10 cellular contexts compared by ENCODE assay signal in genomic region chr5:157651623-157652376, GRCh38. TPM values are rescaled to one million over a fixed set of nuclear protein-coding genes. Genes with fewer than 3 reads are reported as not detected.
DNase-seq lines count a peak whose midpoint lies in the region; ATAC-seq, FAIRE-seq and TF ChIP-seq lines count a peak whose summit lies in the region.
"Had no signal": no experiment of that assay in that cellular context is flagged by ENCODE, and none has a peak within 500 bp of the region (broad histone marks: within the 10 kb centered on the region; RNA-seq: fewer than 3 reads in every experiment).

No MANE protein-coding gene starts in this region.

- BruUV-seq in HepG2 (replicated peaks; lab: Mats Ljungman, UMichigan): no TSS peak

- H3K27ac ChIP-seq in liver (ENCODE audit: low read depth in 1 of 2, low read length in 2 of 2) (no peak overlapping the region), HepG2 (ENCODE audit: extremely low read length, insufficient read depth, low read length) (no peak overlapping the region), right atrium auricular region (peak overlapping the region in 1 of 2 donors; percentile 22)
- H3K27ac ChIP-seq: BLaER1 treated with 17β-estradiol and CSF1 and Interleukin-3, amounts not matched to agents 10 nM and 100 nM had no signal

- no peak for FAIRE-seq in HepG2 (lab: Jason Lieb, UNC)
- FAIRE-seq: colon had no signal

- no peak overlapping the region for H2AFZ ChIP-seq in HepG2 (ENCODE audit: low read length)

- H3K4me1 ChIP-seq in liver (ENCODE audit: control insufficient read depth in 4 of 4, insufficient read depth in 4 of 4, low read length in 3 of 4) (no peaks in the 10 kb centered on the region), HepG2 (ENCODE audit: insufficient read depth, low read length) (no peaks in the 10 kb centered on the region), right atrium auricular region (peaks cover 0 to 9% of the 10 kb centered on the region in 2 donors)

- H3K4me3 ChIP-seq in liver (ENCODE audit: low read depth in 1 of 3, low read length in 3 of 3) (peak overlapping the region in 2 of 3 donors; percentile 40 to 56), HepG2 (replicated peaks in 1 of 3; ENCODE audit: insufficient read depth in 1 of 3, low read depth in 2 of 3, low read length in 3 of 3) (no peak overlapping the region), right atrium auricular region (peak overlapping the region; percentile 36 to 58)

- CTCF ChIA-PET in HepG2 (lab: Yijun Ruan, JAX; ENCODE audit: low intra/inter-chr PET ratio, low total read pairs): no interaction called here
- CTCF ChIA-PET in activated naive CD4-positive, alpha-beta T cell treated with anti-CD3 and anti-CD28 coated beads for 36 hours (lab: Charles Lee): interaction anchor here (0.7 to 3.0 kb wide), 9 partner anchors 15 to 180 kb away, joined by 3 to 17 read pairs (median 3); partner anchors contain the start of gene LSM11

- DNase-seq in HepG2 (ENCODE audit: low spot score) (no peak), NCI-H510A (lab: John Stamatoyannopoulos, UW) (peak; percentile 17), right atrium auricular region (ENCODE audit: low spot score) (no peak), amniotic stem cell (lab: John Stamatoyannopoulos, UW) (no peak), NCI-H2107 (lab: John Stamatoyannopoulos, UW) (no peak)
- DNase-seq in activated naive CD4-positive, alpha-beta T cell treated with anti-CD3 and anti-CD28 coated beads for 36 hours: peak; percentile 87
- DNase-seq in stimulated activated CD4-positive, alpha-beta T cell treated with anti-CD3 and anti-CD28 coated beads, Interleukin-12 subunit alpha, Interleukin-12 subunit beta, amount 100 ng/mL, for 48 hours (ENCODE audit: low read depth in 2 of 3, low spot score in 1 of 3): peak; percentile 67 to 78 (median 76)

- no peak overlapping the region for H3K9ac ChIP-seq in liver (ENCODE audit: low read depth in 1 of 2, low read length in 2 of 2)
- H3K9ac ChIP-seq in HepG2 (ENCODE audit: insufficient read depth, low read depth, low read length): no peak overlapping the region
- H3K9ac ChIP-seq: BLaER1 treated with 17β-estradiol and CSF1 and Interleukin-3, amounts not matched to agents 10 nM and 100 nM had no signal

- peak overlapping the region; percentile 71 for H3K4me3 Mint-ChIP-seq in activated naive CD4-positive, alpha-beta T cell treated with anti-CD3 and anti-CD28 coated beads for 36 hours

- TF ChIP-seq CTCF in liver (IDR thresholded peaks at IDR 0.05; ENCODE audit: low read depth, low read length, missing input control): no peak
- TF ChIP-seq CTCF in HepG2 (CRISPR knock-in tag; IDR thresholded peaks at IDR 0.05): no peak
- TF ChIP-seq CTCF in right atrium auricular region (IDR thresholded peaks at IDR 0.05): peak in 1 of 2 donors; percentile 58

- no peak overlapping the region for H3K4me2 ChIP-seq in HepG2 (ENCODE audit: low read depth, low read length)
- H3K4me2 ChIP-seq: BLaER1 treated with 17β-estradiol and CSF1 and Interleukin-3, amounts not matched to agents 10 nM and 100 nM had no signal

- no peak for TF ChIP-seq POLR2A in HepG2 (IDR thresholded peaks at IDR 0.05; ENCODE audit: insufficient read depth in 1 of 2, low read depth in 2 of 2, low read length in 2 of 2)

- H4K20me1 ChIP-seq in HepG2 (ENCODE audit: insufficient read depth, low read length): no peaks in the 10 kb centered on the region
- H4K20me1 ChIP-seq: BLaER1 treated with 17β-estradiol and CSF1 and Interleukin-3, amounts not matched to agents 10 nM and 100 nM had no signal

- peak in 1 of 2 donors; percentile 64 for TF ChIP-seq RAD21 in liver (IDR thresholded peaks at IDR 0.05)
- TF ChIP-seq RAD21 in HepG2 (CRISPR knock-in tag; IDR thresholded peaks at IDR 0.05): no peak

- no peaks in the 10 kb centered on the region for H3K79me2 ChIP-seq in HepG2 (ENCODE audit: insufficient read depth, low read length)

- peaks cover 26% of the 10 kb centered on the region for H3K9me3 Mint-ChIP-seq in activated naive CD4-positive, alpha-beta T cell treated with anti-CD3 and anti-CD28 coated beads for 36 hours

- peaks cover 14% of the 10 kb centered on the region for H3K36me3 Mint-ChIP-seq in activated naive CD4-positive, alpha-beta T cell treated with anti-CD3 and anti-CD28 coated beads for 36 hours (ENCODE audit: low read depth)

- H3K9me3 ChIP-seq in liver (ENCODE audit: control insufficient read depth in 4 of 4, low read length in 3 of 4) (peaks cover 0 to 19% (median 6%) of the 10 kb centered on the region in 4 donors), HepG2 (ENCODE audit: low read length) (no peaks in the 10 kb centered on the region), right atrium auricular region (peaks cover 0 to 1% of the 10 kb centered on the region in 2 donors)

- POLR2A ChIA-PET in HepG2 (lab: Yijun Ruan, JAX): no interaction called here

- H3K4me1 Mint-ChIP-seq in activated naive CD4-positive, alpha-beta T cell treated with anti-CD3 and anti-CD28 coated beads for 36 hours (ENCODE audit: low read depth): peaks cover 12% of the 10 kb centered on the region

- 25% methylated on average over 63 of the region's 63 CpGs for WGBS in liver
- 86% methylated on average over 12 of the region's 63 CpGs for whole genome bisulfite sequencing in HepG2 (ENCODE audit: low lambda C conversion rate)

- no peak for TF ChIP-seq EP300 in HepG2 (IDR thresholded peaks at IDR 0.05; ENCODE audit: low read depth in 2 of 2, low read length in 2 of 2)
- no peak for TF ChIP-seq EP300 in HepG2 (CRISPR knock-in tag; IDR thresholded peaks at IDR 0.05; ENCODE audit: borderline replicate concordance)

- peak overlapping the region; percentile 78 for H3K27ac Mint-ChIP-seq in activated naive CD4-positive, alpha-beta T cell treated with anti-CD3 and anti-CD28 coated beads for 36 hours

- in situ Hi-C loops in HepG2 (cut with HindIII; ENCODE audit: extremely low pct_ligation_motif_present, low pct_unique_long_range_greater_than_20kb): no loop called here

- intact Hi-C loops in HepG2 (cut with micrococcal nuclease; ENCODE audit: unreplicated experiment): no loop called here
- intact Hi-C loops in activated naive CD4-positive, alpha-beta T cell treated with anti-CD3 and anti-CD28 coated beads for 36 hours (cut with micrococcal nuclease): loop anchor here (1.0 to 5.0 kb wide), 2 partner anchors 92 to 219 kb away; partner anchors contain the start of gene LSM11

- no peak for ATAC-seq in HepG2

- H3K27me3 Mint-ChIP-seq in activated naive CD4-positive, alpha-beta T cell treated with anti-CD3 and anti-CD28 coated beads for 36 hours (ENCODE audit: low read depth): peaks cover 2% of the 10 kb centered on the region

- no peaks in the 10 kb centered on the region for H3K27me3 ChIP-seq in liver (ENCODE audit: control insufficient read depth in 4 of 4, insufficient read depth in 4 of 4, low read length in 3 of 4)
- peaks cover 0 to 5% of the 10 kb centered on the region in 2 experiments; a peak in 1 of 5 replicates for H3K27me3 ChIP-seq in HepG2 (ENCODE audit: control insufficient read depth in 1 of 2, insufficient read depth in 2 of 2, low read length in 2 of 2)
- no peaks in the 10 kb centered on the region for H3K27me3 ChIP-seq in right atrium auricular region
- H3K27me3 ChIP-seq: BLaER1 treated with 17β-estradiol and CSF1 and Interleukin-3, amounts not matched to agents 10 nM and 100 nM had no signal

- H3K36me3 ChIP-seq in liver (ENCODE audit: control insufficient read depth in 4 of 4, insufficient read depth in 3 of 4, low read depth in 1 of 4, low read length in 3 of 4): no peaks in the 10 kb centered on the region
- no peaks in the 10 kb centered on the region for H3K36me3 ChIP-seq in HepG2 (replicated peaks in 1 of 2; ENCODE audit: control insufficient read depth in 1 of 2, insufficient read depth in 2 of 2, low read length in 2 of 2)
- H3K36me3 ChIP-seq in right atrium auricular region: no peaks in the 10 kb centered on the region

RNA-seq across cellular contexts. Expression of gene SOX30, which starts 0.4 kb away (rescaled TPM):
- total RNA-seq in liver (under 1 TPM in 1 of 2 donors, not detected in 1; under 0.01 TPM), HepG2 (2016; rRNA removed; fragmentation: Illumina TruSeq; extraction: Trizol) (not detected in 2 replicates), right atrium auricular region (under 1 TPM in 1 of 2 donors, not detected in 1; 0.89 TPM)
- polyA plus RNA-seq in liver (under 1 TPM in 1 of 2 donors, not detected in 1; 0.21 TPM), HepG2 (2011; rRNA removed) (0.05 TPM in 1 of 2 replicates, not detected in the other)
- total RNA-seq in HepG2 (2016; cell fraction: cytosol; rRNA removed; fragmentation: Illumina TruSeq; extraction: Trizol; ENCODE audit: low read depth): not detected in 2 replicates
- not detected in 2 replicates for total RNA-seq in HepG2 (2016; cell fraction: insoluble cytoplasmic fraction; rRNA removed; fragmentation: Illumina TruSeq; extraction: Trizol)
- not detected in 2 replicates for total RNA-seq in HepG2 (2016; cell fraction: membrane; rRNA removed; fragmentation: Illumina TruSeq; extraction: Trizol)
- total RNA-seq in HepG2 (2016; cell fraction: nucleus; rRNA removed; fragmentation: Illumina TruSeq; extraction: Trizol): not detected in 2 replicates
- not detected in 2 replicates for polyA plus RNA-seq in HepG2 (2011; cell fraction: cytosol; rRNA removed)
- not detected in 2 replicates for polyA plus RNA-seq in HepG2 (2011; cell fraction: nucleus; rRNA removed)
- not detected in 2 replicates for polyA plus RNA-seq in HepG2 (2012)
- polyA plus RNA-seq in HepG2 (2016; cell fraction: cytosol; fragmentation: Illumina TruSeq; extraction: Trizol; ENCODE audit: low read depth): not detected in 2 replicates
- not detected in 2 replicates for polyA plus RNA-seq in HepG2 (2016; cell fraction: insoluble cytoplasmic fraction; fragmentation: Illumina TruSeq; extraction: Trizol; ENCODE audit: low read depth)
- polyA plus RNA-seq in HepG2 (2016; cell fraction: membrane; fragmentation: Illumina TruSeq; extraction: Trizol; ENCODE audit: low read depth): not detected in 2 replicates
- polyA plus RNA-seq in HepG2 (2016; cell fraction: nucleus; fragmentation: Illumina TruSeq; extraction: Trizol; ENCODE audit: insufficient read depth, low read depth): not detected in 2 replicates
- not detected in 2 replicates for polyA minus RNA-seq in HepG2 (2011; rRNA and poly(A)+ RNA removed; ENCODE audit: low replicate concordance)
- polyA minus RNA-seq in HepG2 (2011; cell fraction: cytosol; rRNA and poly(A)+ RNA removed): not detected in 2 replicates
- polyA minus RNA-seq in HepG2 (2011; cell fraction: nucleus; rRNA and poly(A)+ RNA removed): not detected in 2 replicates
- under 1 TPM; 0.36 to 0.57 TPM for total RNA-seq in activated naive CD4-positive, alpha-beta T cell treated with anti-CD3 and anti-CD28 coated beads for 36 hours

RNA-seq across cellular contexts. Expression of gene C5orf52, which starts 19.5 kb away (rescaled TPM):
- total RNA-seq in liver: not detected
- not detected for polyA plus RNA-seq in liver
- total RNA-seq in HepG2 (2016; rRNA removed; fragmentation: Illumina TruSeq; extraction: Trizol): not detected in 2 replicates
- total RNA-seq in HepG2 (2016; cell fraction: cytosol; rRNA removed; fragmentation: Illumina TruSeq; extraction: Trizol; ENCODE audit: low read depth): not detected in 2 replicates
- total RNA-seq in HepG2 (2016; cell fraction: insoluble cytoplasmic fraction; rRNA removed; fragmentation: Illumina TruSeq; extraction: Trizol): not detected in 2 replicates
- not detected in 2 replicates for total RNA-seq in HepG2 (2016; cell fraction: membrane; rRNA removed; fragmentation: Illumina TruSeq; extraction: Trizol)
- total RNA-seq in HepG2 (2016; cell fraction: nucleus; rRNA removed; fragmentation: Illumina TruSeq; extraction: Trizol): not detected in 2 replicates
- not detected in 2 replicates for polyA plus RNA-seq in HepG2 (2011; rRNA removed)
- polyA plus RNA-seq in HepG2 (2011; cell fraction: cytosol; rRNA removed): not detected in 2 replicates
- not detected in 2 replicates for polyA plus RNA-seq in HepG2 (2011; cell fraction: nucleus; rRNA removed)
- polyA plus RNA-seq in HepG2 (2012): not detected in 2 replicates
- polyA plus RNA-seq in HepG2 (2016; cell fraction: cytosol; fragmentation: Illumina TruSeq; extraction: Trizol; ENCODE audit: low read depth): not detected in 2 replicates
- not detected in 2 replicates for polyA plus RNA-seq in HepG2 (2016; cell fraction: insoluble cytoplasmic fraction; fragmentation: Illumina TruSeq; extraction: Trizol; ENCODE audit: low read depth)
- polyA plus RNA-seq in HepG2 (2016; cell fraction: membrane; fragmentation: Illumina TruSeq; extraction: Trizol; ENCODE audit: low read depth): not detected in 2 replicates
- polyA plus RNA-seq in HepG2 (2016; cell fraction: nucleus; fragmentation: Illumina TruSeq; extraction: Trizol; ENCODE audit: insufficient read depth, low read depth): not detected in 2 replicates
- not detected in 2 replicates for polyA minus RNA-seq in HepG2 (2011; rRNA and poly(A)+ RNA removed; ENCODE audit: low replicate concordance)
- polyA minus RNA-seq in HepG2 (2011; cell fraction: cytosol; rRNA and poly(A)+ RNA removed): not detected in 2 replicates
- polyA minus RNA-seq in HepG2 (2011; cell fraction: nucleus; rRNA and poly(A)+ RNA removed): not detected in 2 replicates
- total RNA-seq in activated naive CD4-positive, alpha-beta T cell treated with anti-CD3 and anti-CD28 coated beads for 36 hours: not detected
- total RNA-seq in right atrium auricular region: not detected

Comparison
In these comparisons a context has a peak if more than half of its experiments do, and no peak if none do; other contexts are left out.
1. H3K4me3 ChIP-seq: peak in liver (2 of 3) and right atrium auricular region (2 of 2); none in HepG2 (0 of 3).
2. DNase-seq: peak in NCI-H510A (single experiment), activated naive CD4-positive, alpha-beta T cell treated with anti-CD3 and anti-CD28 coated beads for 36 hours (single experiment) and stimulated activated CD4-positive, alpha-beta T cell treated with anti-CD3 and anti-CD28 coated beads, Interleukin-12 subunit alpha, Interleukin-12 subunit beta, amount 100 ng/mL, for 48 hours (3 of 3); none in HepG2 (single experiment), right atrium auricular region (single experiment), amniotic stem cell (single experiment) and NCI-H2107 (single experiment).